ENCODE assay signal across 25 cellular contexts in the genomic region with DNA sequence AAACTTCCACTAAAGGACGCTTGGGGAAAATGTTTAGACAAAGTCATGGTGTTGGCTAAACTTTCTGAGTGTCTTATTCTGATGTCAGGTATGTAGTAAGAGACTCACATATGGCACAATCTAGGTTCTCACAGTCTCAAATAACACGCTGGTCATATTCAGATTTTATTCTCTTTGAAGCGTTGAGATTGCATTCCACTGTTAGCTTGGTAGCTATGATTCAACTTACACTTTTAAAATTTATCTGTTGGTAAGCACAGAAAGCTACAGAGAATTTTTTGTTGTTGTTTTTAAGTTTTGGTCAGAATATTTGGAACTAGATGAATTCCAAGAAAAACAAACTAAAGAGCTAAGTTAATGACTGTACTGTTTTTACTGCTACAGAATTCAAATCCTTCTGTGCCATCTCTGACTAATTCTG.
DNase-seq lines count a peak whose midpoint lies in the region; TF ChIP-seq lines count a peak whose summit lies in the region.
"Had no signal": no experiment of that assay in that cellular context is flagged by ENCODE, and none has a peak within 500 bp of the region (broad histone marks: within the 10 kb centered on the region; RNA-seq: fewer than 3 reads in every experiment).

No MANE protein-coding gene starts in this region.

- H3K27me3 Mint-ChIP-seq in MCF 10A (ENCODE audit: insufficient read depth, unreplicated experiment) = no peaks in the 10 kb centered on the region
- peaks cover 0 to 4% of the 10 kb centered on the region in 2 donors for H3K27me3 Mint-ChIP-seq in CD8-positive, alpha-beta memory T cell
- H3K27me3 Mint-ChIP-seq: CD4-positive, alpha-beta T cell; stimulated activated memory B cell treated with anti-CD40 and anti-IgM and Interleukin-4, amounts not matched to agents 10 μg/mL and 1 μg/mL and 100 μg/mL, for 72 hours had no signal

- peak overlapping the region in 1 of 2 donors; percentile 38 for H3K27ac ChIP-seq in breast epithelium
- H3K27ac ChIP-seq in tibial artery = peak overlapping the region; percentile 6
- H3K27ac ChIP-seq in CD8-positive, alpha-beta memory T cell (ENCODE audit: low read depth, low read length) = no peak overlapping the region
- H3K27ac ChIP-seq: 22Rv1, neural progenitor cell, transverse colon had no signal

- no TSS peak for BruUV-seq in MCF 10A (replicated peaks; lab: Mats Ljungman, UMichigan)

- H3K4me3 ChIP-seq in breast epithelium (no peak overlapping the region), fibroblast of the aortic adventitia (ENCODE audit: low read depth, low read length) (no peak overlapping the region), tibial artery (no peak overlapping the region)
- H3K4me3 ChIP-seq in CD8-positive, alpha-beta memory T cell (ENCODE audit: low read length) = no peak overlapping the region
- H3K4me3 ChIP-seq: neural progenitor cell, transverse colon had no signal

- H3K4me1 ChIP-seq in breast epithelium = no peaks in the 10 kb centered on the region
- peaks cover 0 to 24% (median 5%) of the 10 kb centered on the region in 4 donors for H3K4me1 ChIP-seq in tibial artery
- H3K4me1 ChIP-seq in CD8-positive, alpha-beta memory T cell (ENCODE audit: insufficient read depth, low read length) = no peaks in the 10 kb centered on the region
- H3K4me1 ChIP-seq: neural progenitor cell, transverse colon had no signal

- H3K27ac Mint-ChIP-seq in MCF 10A (ENCODE audit: low read depth, unreplicated experiment) = no peak overlapping the region
- no peak overlapping the region for H3K27ac Mint-ChIP-seq in CD8-positive, alpha-beta memory T cell
- H3K27ac Mint-ChIP-seq: activated naive CD8-positive, alpha-beta T cell treated with anti-CD3 and anti-CD28 coated beads, Interleukin-2, amount 50 U/mL, for 24 hours; activated T-helper 1 cell treated with anti-CD3 and anti-CD28 coated beads, Interleukin-12 subunit alpha, Interleukin-12 subunit beta, Interleukin-2, Interleukin-4 antibody, amounts not matched to agents 30 ng/mL and 10 ng/mL and 1 ng/mL, durations not matched to agents 14 hours and 24 hours and 36 hours; CD4-positive, alpha-beta T cell; neural progenitor cell; stimulated activated memory B cell treated with anti-CD40 and anti-IgM and Interleukin-4, amounts not matched to agents 10 μg/mL and 1 μg/mL and 100 μg/mL, for 72 hours had no signal

- CTCF ChIA-PET in MCF 10A (lab: Yijun Ruan, JAX) = interaction anchor here (0.7 to 1.2 kb wide), 2 partner anchors 91 to 165 kb away, joined by 3 read pairs; no protein-coding TSS in a partner anchor
- CTCF ChIA-PET in CD8-positive, alpha-beta memory T cell (lab: Charles Lee) = no interaction called here

- no peaks in the 10 kb centered on the region for H3K9me3 Mint-ChIP-seq in MCF 10A (ENCODE audit: unreplicated experiment)
- H3K9me3 Mint-ChIP-seq in CD8-positive, alpha-beta memory T cell = peaks cover 0 to 4% (median 2%) of the 10 kb centered on the region in 5 donors
- H3K9me3 Mint-ChIP-seq: activated naive CD8-positive, alpha-beta T cell treated with anti-CD3 and anti-CD28 coated beads, Interleukin-2, amount 50 U/mL, for 24 hours; activated T-helper 1 cell treated with anti-CD3 and anti-CD28 coated beads, Interleukin-12 subunit alpha, Interleukin-12 subunit beta, Interleukin-2, Interleukin-4 antibody, amounts not matched to agents 30 ng/mL and 10 ng/mL and 1 ng/mL, durations not matched to agents 14 hours and 24 hours and 36 hours; CD4-positive, alpha-beta T cell; stimulated activated memory B cell treated with anti-CD40 and anti-IgM and Interleukin-4, amounts not matched to agents 10 μg/mL and 1 μg/mL and 100 μg/mL, for 72 hours had no signal

- H3K27me3 ChIP-seq in breast epithelium (no peaks in the 10 kb centered on the region), tibial artery (no peaks in the 10 kb centered on the region)
- H3K27me3 ChIP-seq in CD8-positive, alpha-beta memory T cell (ENCODE audit: insufficient read depth, low read length, poor library complexity, severe bottlenecking) = no peaks in the 10 kb centered on the region
- H3K27me3 ChIP-seq: neural progenitor cell, transverse colon had no signal

- H3K36me3 Mint-ChIP-seq in MCF 10A (ENCODE audit: insufficient read depth, unreplicated experiment) = no peaks in the 10 kb centered on the region
- no peaks in the 10 kb centered on the region for H3K36me3 Mint-ChIP-seq in CD8-positive, alpha-beta memory T cell
- H3K36me3 Mint-ChIP-seq: neural progenitor cell; stimulated activated memory B cell treated with anti-CD40 and anti-IgM and Interleukin-4, amounts not matched to agents 10 μg/mL and 1 μg/mL and 100 μg/mL, for 72 hours had no signal

- intact Hi-C loops in MCF 10A (cut with micrococcal nuclease) (no loop called here), breast epithelium (cut with DNase I; ENCODE audit: low total_unique reads) (no loop called here), tibial artery (cut with DNase I; ENCODE audit: low total_unique reads) (no loop called here)

- H3K4me1 Mint-ChIP-seq in MCF 10A (ENCODE audit: insufficient read depth, unreplicated experiment) = no peaks in the 10 kb centered on the region
- H3K4me1 Mint-ChIP-seq in CD8-positive, alpha-beta memory T cell = no peaks in the 10 kb centered on the region
- H3K4me1 Mint-ChIP-seq: activated naive CD8-positive, alpha-beta T cell treated with anti-CD3 and anti-CD28 coated beads, Interleukin-2, amount 50 U/mL, for 24 hours; stimulated activated memory B cell treated with anti-CD40 and anti-IgM and Interleukin-4, amounts not matched to agents 10 μg/mL and 1 μg/mL and 100 μg/mL, for 72 hours had no signal

- H3K9me3 ChIP-seq in breast epithelium (no peaks in the 10 kb centered on the region), tibial artery (no peaks in the 10 kb centered on the region)
- H3K9me3 ChIP-seq in CD8-positive, alpha-beta memory T cell (ENCODE audit: low read length) = no peaks in the 10 kb centered on the region
- H3K9me3 ChIP-seq: transverse colon had no signal

- no peak overlapping the region for H3K4me3 Mint-ChIP-seq in MCF 10A (ENCODE audit: unreplicated experiment)
- H3K4me3 Mint-ChIP-seq in CD8-positive, alpha-beta memory T cell = no peak overlapping the region
- H3K4me3 Mint-ChIP-seq: activated naive CD8-positive, alpha-beta T cell treated with anti-CD3 and anti-CD28 coated beads, Interleukin-2, amount 50 U/mL, for 24 hours; activated T-helper 1 cell treated with anti-CD3 and anti-CD28 coated beads, Interleukin-12 subunit alpha, Interleukin-12 subunit beta, Interleukin-2, Interleukin-4 antibody, amounts not matched to agents 30 ng/mL and 10 ng/mL and 1 ng/mL, durations not matched to agents 14 hours and 24 hours and 36 hours; CD4-positive, alpha-beta T cell; neural progenitor cell; stimulated activated memory B cell treated with anti-CD40 and anti-IgM and Interleukin-4, amounts not matched to agents 10 μg/mL and 1 μg/mL and 100 μg/mL, for 72 hours had no signal

- POLR2A ChIA-PET in MCF 10A (lab: Yijun Ruan, JAX) = no interaction called here
- POLR2A ChIA-PET in CD8-positive, alpha-beta memory T cell (lab: Charles Lee) = no interaction called here

- TF ChIP-seq POLR2A in breast epithelium (IDR thresholded peaks at IDR 0.05) = no peak

- TF ChIP-seq CTCF in MCF 10A (IDR thresholded peaks at IDR 0.05; ENCODE audit: unreplicated experiment) = no peak
- TF ChIP-seq CTCF in breast epithelium (IDR thresholded peaks at IDR 0.05) = no peak
- TF ChIP-seq CTCF in fibroblast of the aortic adventitia (IDR thresholded peaks at IDR 0.05; ENCODE audit: insufficient read depth, low read length) = no peak
- no peak for TF ChIP-seq CTCF in tibial artery (IDR thresholded peaks at IDR 0.05)

- H3K36me3 ChIP-seq in breast epithelium = no peaks in the 10 kb centered on the region
- no peaks in the 10 kb centered on the region for H3K36me3 ChIP-seq in tibial artery
- H3K36me3 ChIP-seq in CD8-positive, alpha-beta memory T cell (ENCODE audit: insufficient read depth, low read length) = no peaks in the 10 kb centered on the region
- H3K36me3 ChIP-seq: neural progenitor cell, transverse colon had no signal

- DNase-seq in MCF 10A (ENCODE audit: unreplicated experiment) (peak; percentile 75), breast epithelium (ENCODE audit: low spot score in 2 of 2) (no peak), astrocyte of the hippocampus (ENCODE audit: low read depth, low spot score) (peak; percentile 33), fibroblast of the aortic adventitia (ENCODE audit: low read depth) (peak; percentile 54), tibial artery (no peak), NCI-H2029 treated with DMSO at 0.1 percent for 48 hours (lab: John Stamatoyannopoulos, UW) (no peak)
- DNase-seq in CD8-positive, alpha-beta memory T cell = no peak
- no peak for DNase-seq in activated CD8-positive, alpha-beta memory T cell treated with anti-CD3 and anti-CD28 coated beads, Interleukin-2, amount 50 U/mL, for 48 hours
- DNase-seq: activated CD4-positive, CD25-positive, alpha-beta regulatory T cell; activated CD8-positive, alpha-beta memory T cell treated with anti-CD3 and anti-CD28 coated beads for 24 hours; activated naive CD8-positive, alpha-beta T cell treated with anti-CD3 and anti-CD28 coated beads, Interleukin-2, amount 50 U/mL, for 24 hours; CD4-positive, alpha-beta T cell; DMS79; KBM-7; left colon; midbrain; NCI-H1105; NCI-H526; retina; T-helper 2 cell; transverse colon had no signal

Comparison
In these comparisons a context has a peak if more than half of its experiments do, and no peak if none do; other contexts are left out.
1. DNase-seq: peak in MCF 10A (single experiment), astrocyte of the hippocampus (single experiment) and fibroblast of the aortic adventitia (single experiment); none in breast epithelium (0 of 2), tibial artery (0 of 2), CD8-positive, alpha-beta memory T cell (0 of 5), NCI-H2029 treated with DMSO at 0.1 percent for 48 hours (single experiment) and activated CD8-positive, alpha-beta memory T cell treated with anti-CD3 and anti-CD28 coated beads, Interleukin-2, amount 50 U/mL, for 48 hours (single experiment).